In the genomic region with DNA sequence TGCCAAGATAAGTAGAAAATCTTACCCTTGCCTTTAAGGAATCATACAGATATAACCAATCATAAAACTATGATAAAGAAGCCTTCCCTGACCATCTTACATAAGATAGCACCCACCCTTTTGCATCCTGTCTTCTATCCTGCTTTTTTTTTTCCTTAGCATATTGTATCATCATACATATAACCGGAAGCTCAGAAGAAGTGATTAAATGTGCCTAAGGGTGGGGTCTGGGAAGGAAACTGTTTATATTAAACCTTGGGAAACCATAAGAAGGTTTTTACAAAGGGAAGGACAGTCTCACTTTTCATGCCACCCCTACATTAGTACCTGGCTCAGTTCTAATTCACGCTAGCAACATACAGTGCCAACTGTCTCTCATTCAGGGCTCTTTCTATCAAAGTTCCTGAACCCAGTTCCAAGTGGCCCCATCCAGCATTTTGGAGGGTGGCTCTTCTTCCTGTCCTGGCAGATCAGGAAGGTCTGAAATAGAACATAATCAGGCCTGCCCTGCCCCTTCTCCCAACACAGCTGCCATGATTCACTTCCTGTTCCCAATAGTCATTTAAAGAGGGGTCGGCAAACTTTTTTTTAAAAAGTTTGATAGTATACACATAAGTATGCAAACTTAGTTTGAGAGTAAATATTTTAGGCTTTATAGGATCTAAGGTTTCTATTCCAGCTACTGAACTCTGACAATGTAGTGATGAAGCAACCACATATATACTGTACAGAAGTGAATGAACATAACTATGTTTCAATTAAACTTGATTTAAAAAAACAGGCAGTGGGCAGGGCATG, we compare ENCODE assay signal across 2 cellular contexts.
TF ChIP-seq lines count a peak whose summit lies in the region.

No MANE protein-coding gene starts in this region.

TF ChIP-seq in liver, 16 proteins besides CTCF, POLR2A, EP300 and RAD21 (continued from another document):
- TF ChIP-seq, protein P1, sequence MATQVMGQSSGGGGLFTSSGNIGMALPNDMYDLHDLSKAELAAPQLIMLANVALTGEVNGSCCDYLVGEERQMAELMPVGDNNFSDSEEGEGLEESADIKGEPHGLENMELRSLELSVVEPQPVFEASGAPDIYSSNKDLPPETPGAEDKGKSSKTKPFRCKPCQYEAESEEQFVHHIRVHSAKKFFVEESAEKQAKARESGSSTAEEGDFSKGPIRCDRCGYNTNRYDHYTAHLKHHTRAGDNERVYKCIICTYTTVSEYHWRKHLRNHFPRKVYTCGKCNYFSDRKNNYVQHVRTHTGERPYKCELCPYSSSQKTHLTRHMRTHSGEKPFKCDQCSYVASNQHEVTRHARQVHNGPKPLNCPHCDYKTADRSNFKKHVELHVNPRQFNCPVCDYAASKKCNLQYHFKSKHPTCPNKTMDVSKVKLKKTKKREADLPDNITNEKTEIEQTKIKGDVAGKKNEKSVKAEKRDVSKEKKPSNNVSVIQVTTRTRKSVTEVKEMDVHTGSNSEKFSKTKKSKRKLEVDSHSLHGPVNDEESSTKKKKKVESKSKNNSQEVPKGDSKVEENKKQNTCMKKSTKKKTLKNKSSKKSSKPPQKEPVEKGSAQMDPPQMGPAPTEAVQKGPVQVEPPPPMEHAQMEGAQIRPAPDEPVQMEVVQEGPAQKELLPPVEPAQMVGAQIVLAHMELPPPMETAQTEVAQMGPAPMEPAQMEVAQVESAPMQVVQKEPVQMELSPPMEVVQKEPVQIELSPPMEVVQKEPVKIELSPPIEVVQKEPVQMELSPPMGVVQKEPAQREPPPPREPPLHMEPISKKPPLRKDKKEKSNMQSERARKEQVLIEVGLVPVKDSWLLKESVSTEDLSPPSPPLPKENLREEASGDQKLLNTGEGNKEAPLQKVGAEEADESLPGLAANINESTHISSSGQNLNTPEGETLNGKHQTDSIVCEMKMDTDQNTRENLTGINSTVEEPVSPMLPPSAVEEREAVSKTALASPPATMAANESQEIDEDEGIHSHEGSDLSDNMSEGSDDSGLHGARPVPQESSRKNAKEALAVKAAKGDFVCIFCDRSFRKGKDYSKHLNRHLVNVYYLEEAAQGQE (IDR thresholded peaks at IDR 0.05), result no peak
- TF ChIP-seq, protein P2, sequence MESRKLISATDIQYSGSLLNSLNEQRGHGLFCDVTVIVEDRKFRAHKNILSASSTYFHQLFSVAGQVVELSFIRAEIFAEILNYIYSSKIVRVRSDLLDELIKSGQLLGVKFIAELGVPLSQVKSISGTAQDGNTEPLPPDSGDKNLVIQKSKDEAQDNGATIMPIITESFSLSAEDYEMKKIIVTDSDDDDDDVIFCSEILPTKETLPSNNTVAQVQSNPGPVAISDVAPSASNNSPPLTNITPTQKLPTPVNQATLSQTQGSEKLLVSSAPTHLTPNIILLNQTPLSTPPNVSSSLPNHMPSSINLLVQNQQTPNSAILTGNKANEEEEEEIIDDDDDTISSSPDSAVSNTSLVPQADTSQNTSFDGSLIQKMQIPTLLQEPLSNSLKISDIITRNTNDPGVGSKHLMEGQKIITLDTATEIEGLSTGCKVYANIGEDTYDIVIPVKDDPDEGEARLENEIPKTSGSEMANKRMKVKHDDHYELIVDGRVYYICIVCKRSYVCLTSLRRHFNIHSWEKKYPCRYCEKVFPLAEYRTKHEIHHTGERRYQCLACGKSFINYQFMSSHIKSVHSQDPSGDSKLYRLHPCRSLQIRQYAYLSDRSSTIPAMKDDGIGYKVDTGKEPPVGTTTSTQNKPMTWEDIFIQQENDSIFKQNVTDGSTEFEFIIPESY (IDR thresholded peaks at IDR 0.05), result no peak
- TF ChIP-seq, protein P3, sequence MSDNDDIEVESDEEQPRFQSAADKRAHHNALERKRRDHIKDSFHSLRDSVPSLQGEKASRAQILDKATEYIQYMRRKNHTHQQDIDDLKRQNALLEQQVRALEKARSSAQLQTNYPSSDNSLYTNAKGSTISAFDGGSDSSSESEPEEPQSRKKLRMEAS (IDR thresholded peaks at IDR 0.05), result no peak
- TF ChIP-seq HNF4G (IDR thresholded peaks at IDR 0.05) (no peak), FOXA2 (IDR thresholded peaks at IDR 0.05) (no peak), SP1 (IDR thresholded peaks at IDR 0.05) (no peak), TAF1 (conservative IDR thresholded peaks at IDR 0.05) (no peak), JUND (IDR thresholded peaks at IDR 0.05) (no peak), RXRA (IDR thresholded peaks at IDR 0.05) (no peak), NR2F2 (IDR thresholded peaks at IDR 0.05) (no peak), YY1 (IDR thresholded peaks at IDR 0.05) (no peak), HNF4A (conservative IDR thresholded peaks at IDR 0.05) (no peak), GABPA (IDR thresholded peaks at IDR 0.05 in 1 of 2, conservative IDR thresholded peaks at IDR 0.05 in 1 of 2) (no peak), EGR1 (IDR thresholded peaks at IDR 0.05; ENCODE audit: low read depth in 2 of 2) (no peak)
- TF ChIP-seq, protein P4, sequence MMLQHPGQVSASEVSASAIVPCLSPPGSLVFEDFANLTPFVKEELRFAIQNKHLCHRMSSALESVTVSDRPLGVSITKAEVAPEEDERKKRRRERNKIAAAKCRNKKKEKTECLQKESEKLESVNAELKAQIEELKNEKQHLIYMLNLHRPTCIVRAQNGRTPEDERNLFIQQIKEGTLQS (IDR thresholded peaks at IDR 0.05), result no peak
TF ChIP-seq in liver: peak in this region for 0.

TF ChIP-seq in HepG2, 621 proteins besides CTCF, POLR2A, EP300 and RAD21 (continued from another document):
- TF ChIP-seq, protein P5, sequence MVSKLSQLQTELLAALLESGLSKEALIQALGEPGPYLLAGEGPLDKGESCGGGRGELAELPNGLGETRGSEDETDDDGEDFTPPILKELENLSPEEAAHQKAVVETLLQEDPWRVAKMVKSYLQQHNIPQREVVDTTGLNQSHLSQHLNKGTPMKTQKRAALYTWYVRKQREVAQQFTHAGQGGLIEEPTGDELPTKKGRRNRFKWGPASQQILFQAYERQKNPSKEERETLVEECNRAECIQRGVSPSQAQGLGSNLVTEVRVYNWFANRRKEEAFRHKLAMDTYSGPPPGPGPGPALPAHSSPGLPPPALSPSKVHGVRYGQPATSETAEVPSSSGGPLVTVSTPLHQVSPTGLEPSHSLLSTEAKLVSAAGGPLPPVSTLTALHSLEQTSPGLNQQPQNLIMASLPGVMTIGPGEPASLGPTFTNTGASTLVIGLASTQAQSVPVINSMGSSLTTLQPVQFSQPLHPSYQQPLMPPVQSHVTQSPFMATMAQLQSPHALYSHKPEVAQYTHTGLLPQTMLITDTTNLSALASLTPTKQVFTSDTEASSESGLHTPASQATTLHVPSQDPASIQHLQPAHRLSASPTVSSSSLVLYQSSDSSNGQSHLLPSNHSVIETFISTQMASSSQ (IDR thresholded peaks at IDR 0.05; ENCODE audit: low read depth), result no peak
- TF ChIP-seq, protein P5 (CRISPR knock-in tag; IDR thresholded peaks at IDR 0.05; ENCODE audit: borderline replicate concordance), result no peak
- no peak for TF ChIP-seq HNRNPL (IDR thresholded peaks at IDR 0.05; ENCODE audit: low read depth, low read length)
- no peak for TF ChIP-seq FOXM1 (CRISPR knock-in tag; IDR thresholded peaks at IDR 0.05)
- no peak for TF ChIP-seq GABPB1 (CRISPR knock-in tag; IDR thresholded peaks at IDR 0.05)
- TF ChIP-seq YEATS2 (CRISPR knock-in tag; IDR thresholded peaks at IDR 0.05; ENCODE audit: borderline replicate concordance), result no peak
- no peak for TF ChIP-seq SOX5 (CRISPR knock-in tag; IDR thresholded peaks at IDR 0.05; ENCODE audit: borderline replicate concordance)
- TF ChIP-seq, protein P6, sequence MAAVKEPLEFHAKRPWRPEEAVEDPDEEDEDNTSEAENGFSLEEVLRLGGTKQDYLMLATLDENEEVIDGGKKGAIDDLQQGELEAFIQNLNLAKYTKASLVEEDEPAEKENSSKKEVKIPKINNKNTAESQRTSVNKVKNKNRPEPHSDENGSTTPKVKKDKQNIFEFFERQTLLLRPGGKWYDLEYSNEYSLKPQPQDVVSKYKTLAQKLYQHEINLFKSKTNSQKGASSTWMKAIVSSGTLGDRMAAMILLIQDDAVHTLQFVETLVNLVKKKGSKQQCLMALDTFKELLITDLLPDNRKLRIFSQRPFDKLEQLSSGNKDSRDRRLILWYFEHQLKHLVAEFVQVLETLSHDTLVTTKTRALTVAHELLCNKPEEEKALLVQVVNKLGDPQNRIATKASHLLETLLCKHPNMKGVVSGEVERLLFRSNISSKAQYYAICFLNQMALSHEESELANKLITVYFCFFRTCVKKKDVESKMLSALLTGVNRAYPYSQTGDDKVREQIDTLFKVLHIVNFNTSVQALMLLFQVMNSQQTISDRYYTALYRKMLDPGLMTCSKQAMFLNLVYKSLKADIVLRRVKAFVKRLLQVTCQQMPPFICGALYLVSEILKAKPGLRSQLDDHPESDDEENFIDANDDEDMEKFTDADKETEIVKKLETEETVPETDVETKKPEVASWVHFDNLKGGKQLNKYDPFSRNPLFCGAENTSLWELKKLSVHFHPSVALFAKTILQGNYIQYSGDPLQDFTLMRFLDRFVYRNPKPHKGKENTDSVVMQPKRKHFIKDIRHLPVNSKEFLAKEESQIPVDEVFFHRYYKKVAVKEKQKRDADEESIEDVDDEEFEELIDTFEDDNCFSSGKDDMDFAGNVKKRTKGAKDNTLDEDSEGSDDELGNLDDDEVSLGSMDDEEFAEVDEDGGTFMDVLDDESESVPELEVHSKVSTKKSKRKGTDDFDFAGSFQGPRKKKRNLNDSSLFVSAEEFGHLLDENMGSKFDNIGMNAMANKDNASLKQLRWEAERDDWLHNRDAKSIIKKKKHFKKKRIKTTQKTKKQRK (IDR thresholded peaks at IDR 0.05; ENCODE audit: low read length), result no peak
TF ChIP-seq in HepG2: peak in this region for 0.
